ENCODE assay signal across 1 cellular context in genomic region chr19:46621191-46622117, GRCh38.
TF ChIP-seq lines count a peak whose summit lies in the region.

No MANE protein-coding gene starts in this region.

TF ChIP-seq in GM23338, 12 proteins besides CTCF, POLR2A, EP300 and RAD21 (continued from another document):
- TF ChIP-seq ZNF462 (CRISPR knock-in tag; IDR thresholded peaks at IDR 0.05) (no peak), STAT1 (IDR thresholded peaks at IDR 0.05; ENCODE audit: unreplicated experiment) (no peak), NANOG (IDR thresholded peaks at IDR 0.05; ENCODE audit: borderline replicate concordance) (no peak), POLR2AphosphoS5 (IDR thresholded peaks at IDR 0.05; ENCODE audit: low read depth) (no peak), CREB1 (CRISPR knock-in tag; IDR thresholded peaks at IDR 0.05; ENCODE audit: low read depth) (no peak), JUNB (IDR thresholded peaks at IDR 0.05; ENCODE audit: unreplicated experiment) (no peak), REST (IDR thresholded peaks at IDR 0.05; ENCODE audit: unreplicated experiment) (no peak)
TF ChIP-seq in GM23338: peak in this region for 0.
